Comparison of ENCODE assay signal across 24 cellular contexts in genomic region chr7:37108615-37109014, GRCh38.
DNase-seq lines count a peak whose midpoint lies in the region; ATAC-seq lines count a peak whose summit lies in the region.
"Had no signal": no experiment of that assay in that cellular context is flagged by ENCODE, and none has a peak within 500 bp of the region (broad histone marks: within the 10 kb centered on the region; RNA-seq: fewer than 3 reads in every experiment).

No MANE protein-coding gene starts in this region.

- peak overlapping the region; percentile 38 for H3K27ac Mint-ChIP-seq in activated T-cell treated with anti-CD3 and anti-CD28 coated beads, Interleukin-2, amount 50 U/mL, for 24 hours
- peak overlapping the region; percentile 51 for H3K27ac Mint-ChIP-seq in activated T-helper 17 cell treated with anti-CD3 and anti-CD28 coated beads, Interleukin-2, amount 50 U/mL, for 72 hours
- H3K27ac Mint-ChIP-seq in stimulated activated effector memory CD8-positive, alpha-beta T cell treated with anti-CD3 and anti-CD28 coated beads, Interleukin-12 subunit alpha, Interleukin-12 subunit beta, amount 100 ng/mL, for 72 hours: peak overlapping the region; percentile 58
- H3K27ac Mint-ChIP-seq: HFFc6, T-helper 17 cell had no signal

- no peak overlapping the region for H3K4me3 Mint-ChIP-seq in activated T-cell treated with anti-CD3 and anti-CD28 coated beads, Interleukin-2, amount 50 U/mL, for 24 hours
- H3K4me3 Mint-ChIP-seq in activated T-helper 17 cell treated with anti-CD3 and anti-CD28 coated beads, Interleukin-2, amount 50 U/mL, for 72 hours: no peak overlapping the region
- H3K4me3 Mint-ChIP-seq in stimulated activated effector memory CD8-positive, alpha-beta T cell treated with anti-CD3 and anti-CD28 coated beads, Interleukin-12 subunit alpha, Interleukin-12 subunit beta, amount 100 ng/mL, for 72 hours: no peak overlapping the region
- H3K4me3 Mint-ChIP-seq: CD8-positive, alpha-beta memory T cell; HFFc6; naive thymus-derived CD8-positive, alpha-beta T cell; stimulated activated memory B cell treated with anti-CD40 and anti-IgM and Interleukin-4, amounts not matched to agents 10 μg/mL and 1 μg/mL and 100 μg/mL, for 72 hours; T-helper 17 cell had no signal

- H3K36me3 Mint-ChIP-seq in activated T-cell treated with anti-CD3 and anti-CD28 coated beads, Interleukin-2, amount 50 U/mL, for 24 hours (ENCODE audit: low read depth): peaks cover 79% of the 10 kb centered on the region
- peaks cover 60% of the 10 kb centered on the region for H3K36me3 Mint-ChIP-seq in activated T-helper 17 cell treated with anti-CD3 and anti-CD28 coated beads, Interleukin-2, amount 50 U/mL, for 72 hours (ENCODE audit: low read depth)
- H3K36me3 Mint-ChIP-seq in stimulated activated effector memory CD8-positive, alpha-beta T cell treated with anti-CD3 and anti-CD28 coated beads, Interleukin-12 subunit alpha, Interleukin-12 subunit beta, amount 100 ng/mL, for 72 hours: no peaks in the 10 kb centered on the region

- no peaks in the 10 kb centered on the region for H3K27me3 Mint-ChIP-seq in activated T-cell treated with anti-CD3 and anti-CD28 coated beads, Interleukin-2, amount 50 U/mL, for 24 hours
- no peaks in the 10 kb centered on the region for H3K27me3 Mint-ChIP-seq in activated T-helper 17 cell treated with anti-CD3 and anti-CD28 coated beads, Interleukin-2, amount 50 U/mL, for 72 hours
- H3K27me3 Mint-ChIP-seq: CD8-positive, alpha-beta memory T cell; naive thymus-derived CD8-positive, alpha-beta T cell; stimulated activated memory B cell treated with anti-CD40 and anti-IgM and Interleukin-4, amounts not matched to agents 10 μg/mL and 1 μg/mL and 100 μg/mL, for 72 hours; T-helper 17 cell had no signal

- ATAC-seq in activated T-helper 17 cell treated with anti-CD3 and anti-CD28 coated beads, Interleukin-2, amount 50 U/mL, for 72 hours (replicated peaks): peak; percentile 82
- peak; percentile 74 for ATAC-seq in stimulated activated effector memory CD8-positive, alpha-beta T cell treated with anti-CD3 and anti-CD28 coated beads, Interleukin-12 subunit alpha, Interleukin-12 subunit beta, amount 100 ng/mL, for 72 hours
- no peak for ATAC-seq in HG02610 (IDR thresholded peaks at IDR 0.05; ENCODE audit: unreplicated experiment)
- ATAC-seq: naive thymus-derived CD8-positive, alpha-beta T cell; Panc1; SK-N-SH treated with all-trans-retinoic acid at 6 μM for 48 hours; stimulated activated memory B cell treated with anti-CD40 and anti-IgM and Interleukin-4, amounts not matched to agents 10 μg/mL and 1 μg/mL and 100 μg/mL, for 72 hours; T-helper 17 cell had no signal

- H3K4me1 Mint-ChIP-seq in activated T-cell treated with anti-CD3 and anti-CD28 coated beads, Interleukin-2, amount 50 U/mL, for 24 hours (ENCODE audit: low read depth): peaks cover 68% of the 10 kb centered on the region
- peaks cover 32% of the 10 kb centered on the region for H3K4me1 Mint-ChIP-seq in activated T-helper 17 cell treated with anti-CD3 and anti-CD28 coated beads, Interleukin-2, amount 50 U/mL, for 72 hours
- H3K4me1 Mint-ChIP-seq in stimulated activated effector memory CD8-positive, alpha-beta T cell treated with anti-CD3 and anti-CD28 coated beads, Interleukin-12 subunit alpha, Interleukin-12 subunit beta, amount 100 ng/mL, for 72 hours: peaks cover 39% of the 10 kb centered on the region

- no peaks in the 10 kb centered on the region for H3K9me3 Mint-ChIP-seq in activated T-cell treated with anti-CD3 and anti-CD28 coated beads, Interleukin-2, amount 50 U/mL, for 24 hours
- H3K9me3 Mint-ChIP-seq in activated T-helper 17 cell treated with anti-CD3 and anti-CD28 coated beads, Interleukin-2, amount 50 U/mL, for 72 hours: peaks cover 4% of the 10 kb centered on the region
- no peaks in the 10 kb centered on the region for H3K9me3 Mint-ChIP-seq in stimulated activated effector memory CD8-positive, alpha-beta T cell treated with anti-CD3 and anti-CD28 coated beads, Interleukin-12 subunit alpha, Interleukin-12 subunit beta, amount 100 ng/mL, for 72 hours
- H3K9me3 Mint-ChIP-seq: CD8-positive, alpha-beta memory T cell; naive thymus-derived CD8-positive, alpha-beta T cell; stimulated activated memory B cell treated with anti-CD40 and anti-IgM and Interleukin-4, amounts not matched to agents 10 μg/mL and 1 μg/mL and 100 μg/mL, for 72 hours had no signal

- DNase-seq in activated T-cell treated with anti-CD3 and anti-CD28 coated beads, Interleukin-2, amount 50 U/mL, for 24 hours: no peak
- no peak for DNase-seq in activated T-cell treated with anti-CD3 and anti-CD28 coated beads, Interleukin-2, amount 50 U/mL, for 1 hour
- DNase-seq in CD1c-positive myeloid dendritic cell (ENCODE audit: extremely low spot score): peak; percentile 42
- DNase-seq in stimulated activated effector memory CD8-positive, alpha-beta T cell treated with anti-CD3 and anti-CD28 coated beads, Interleukin-12 subunit alpha, Interleukin-12 subunit beta, amount 100 ng/mL, for 72 hours (ENCODE audit: low spot score in 2 of 2): no peak
- DNase-seq in NOMO-1 treated with DMSO at 0.1 percent for 48 hours (lab: John Stamatoyannopoulos, UW; ENCODE audit: unreplicated experiment): no peak
- no peak for DNase-seq in NCI-H524 (lab: John Stamatoyannopoulos, UW)
- DNase-seq: activated CD4-positive, CD25-positive, alpha-beta regulatory T cell; activated naive CD4-positive, alpha-beta T cell; CD8-positive, alpha-beta memory T cell; GOT3; HFFc6; KG1; MM.1S; naive thymus-derived CD8-positive, alpha-beta T cell; NCI-H1417 treated with DMSO at 0.1 percent for 48 hours; NCI-H226; Right ventricle myocardium superior; T-helper 17 cell; uterus had no signal
